ENCODE assay signal across 8 cellular contexts in genomic region chr17:74757931-74758845, GRCh38. TPM values are rescaled to one million over a fixed set of nuclear protein-coding genes. Genes with fewer than 3 reads are reported as not detected.
A peak's percentile ranks its signal among the peaks of the same experiment; 100 is the strongest.
DNase-seq lines count a peak whose midpoint lies in the region; ATAC-seq and TF ChIP-seq lines count a peak whose summit lies in the region.

No MANE protein-coding gene starts in this region.

- TF ChIP-seq POLR2A in transverse colon (IDR thresholded peaks at IDR 0.05), result no peak

- peak overlapping the region; percentile 89 for H3K27ac Mint-ChIP-seq in activated T-cell treated with anti-CD3 and anti-CD28 coated beads, Interleukin-2, amount 50 U/mL, for 24 hours

- WGBS in transverse colon (ENCODE audit: low coverage in 1 of 2), 2 donors, result 53 to 60% methylated on average over 4 to 24 of the region's 26 CpGs

- no peaks in the 10 kb centered on the region for H3K27me3 Mint-ChIP-seq in activated T-cell treated with anti-CD3 and anti-CD28 coated beads, Interleukin-2, amount 50 U/mL, for 24 hours

- H3K36me3 ChIP-seq in left lung (no peaks in the 10 kb centered on the region), transverse colon (no peaks in the 10 kb centered on the region)

- H3K9me3 ChIP-seq in left lung (no peaks in the 10 kb centered on the region), transverse colon (no peaks in the 10 kb centered on the region)

- peaks cover 84% of the 10 kb centered on the region for H3K4me1 Mint-ChIP-seq in activated T-cell treated with anti-CD3 and anti-CD28 coated beads, Interleukin-2, amount 50 U/mL, for 24 hours (ENCODE audit: low read depth)

- ATAC-seq in left lung (peak; percentile 9), HG02610 (IDR thresholded peaks at IDR 0.05; ENCODE audit: unreplicated experiment) (no peak), HG03432 (IDR thresholded peaks at IDR 0.05; ENCODE audit: unreplicated experiment) (no peak), GM21390 (IDR thresholded peaks at IDR 0.05; ENCODE audit: unreplicated experiment) (no peak)

- H3K36me3 Mint-ChIP-seq in activated T-cell treated with anti-CD3 and anti-CD28 coated beads, Interleukin-2, amount 50 U/mL, for 24 hours (ENCODE audit: low read depth), result peaks cover 54% of the 10 kb centered on the region

- H3K27ac ChIP-seq in angular gyrus (ENCODE audit: low read depth, low read length) (peak overlapping the region; percentile 63), left lung (peak overlapping the region in 1 of 2 donors; percentile 57), transverse colon (peak overlapping the region; percentile 43 to 65 (median 46))

- H3K4me3 Mint-ChIP-seq in activated T-cell treated with anti-CD3 and anti-CD28 coated beads, Interleukin-2, amount 50 U/mL, for 24 hours, result peak overlapping the region; percentile 41

- no peak for DNase-seq in activated T-cell treated with anti-CD3 and anti-CD28 coated beads, Interleukin-2, amount 50 U/mL, for 24 hours
- no peak for DNase-seq in activated T-cell treated with anti-CD3 and anti-CD28 coated beads, Interleukin-2, amount 50 U/mL, for 1 hour
- DNase-seq in left lung (no peak), transverse colon (peak; percentile 33)

- in situ Hi-C loops in transverse colon (cut with MboI; ENCODE audit: low pct_ligation_motif_present in 1 of 4, low pct_unique_long_range_greater_than_20kb in 1 of 4, low sequenced_read_pairs in 3 of 4), result no loop called here

- no peak for TF ChIP-seq EP300 in transverse colon (IDR thresholded peaks at IDR 0.05; ENCODE audit: low read depth)

- H3K27me3 ChIP-seq in left lung (no peaks in the 10 kb centered on the region), transverse colon (no peaks in the 10 kb centered on the region)

- no peaks in the 10 kb centered on the region for H3K9me3 Mint-ChIP-seq in activated T-cell treated with anti-CD3 and anti-CD28 coated beads, Interleukin-2, amount 50 U/mL, for 24 hours

- no peak overlapping the region for H3K4me3 ChIP-seq in left lung
- no peak overlapping the region for H3K4me3 ChIP-seq in transverse colon

- TF ChIP-seq CTCF in left lung (IDR thresholded peaks at IDR 0.05) (no peak), transverse colon (IDR thresholded peaks at IDR 0.05) (no peak)

- H3K4me1 ChIP-seq in left lung, result peaks cover 23 to 75% of the 10 kb centered on the region in 2 donors
- H3K4me1 ChIP-seq in transverse colon, result peaks cover 42 to 75% (median 55%) of the 10 kb centered on the region in 4 donors

- intact Hi-C loops in left lung (cut with DNase I), result no loop called here
- intact Hi-C loops in transverse colon (cut with DNase I; ENCODE audit: low total_unique reads), result loop anchor here (1.0 kb wide), 1 partner anchor 26 kb away; no protein-coding TSS in a partner anchor

RNA-seq across cellular contexts. Expression of gene NHERF1, which starts 9.8 kb away (rescaled TPM):
- total RNA-seq in left lung (10 to 100 TPM; 25.5 to 37.5 TPM), transverse colon (100 to 1,000 TPM; 118 to 463 (median 233) TPM)

RNA-seq across cellular contexts. Expression of gene NAT9, which starts 18.0 kb away (rescaled TPM):
- 10 to 100 TPM; 42.8 to 45.8 TPM for total RNA-seq in left lung
- 10 to 100 TPM; 18.3 to 34.4 (median 27.6) TPM for total RNA-seq in transverse colon

RNA-seq across cellular contexts. Expression of gene RAB37, which starts 21.1 kb away (rescaled TPM):
- total RNA-seq in left lung, result 1 to 10 TPM; 3.2 to 4.8 TPM
- 10 to 100 TPM in 1 of 4 donors, 1 to 10 TPM in 2, not detected in 1; 5.2 to 10.5 (median 5.4) TPM for total RNA-seq in transverse colon

RNA-seq across cellular contexts. Expression of gene CD300LF, which starts 45.5 kb away (rescaled TPM):
- total RNA-seq in left lung, result 10 to 100 TPM; 18.7 to 26.7 TPM
- total RNA-seq in transverse colon, result 10 to 100 TPM in 1 of 4 donors, 1 to 10 TPM in 2, under 1 TPM in 1; 0.40 to 37.8 (median 3.7) TPM
